Comparison of ENCODE assay signal across 8 cellular contexts in genomic region chr17:21323406-21324111, GRCh38. TPM values are rescaled to one million over a fixed set of nuclear protein-coding genes. Genes with fewer than 3 reads are reported as not detected.
A peak's percentile ranks its signal among the peaks of the same experiment; 100 is the strongest.
DNase-seq lines count a peak whose midpoint lies in the region; FAIRE-seq and TF ChIP-seq lines count a peak whose summit lies in the region.
"Not testable (repeated sequence)": the region's sequence is repeated elsewhere in the genome, so short reads cannot be mapped to it uniquely, and the experiment has no call there.

No MANE protein-coding gene starts in this region.

- intact Hi-C loops in endothelial cell of umbilical vein (cut with micrococcal nuclease), result loop anchor here (1.0 to 5.0 kb wide), 3 partner anchors 39 to 196 kb away; partner anchors contain the start of genes DHRS7B and MAP2K3

- TF ChIP-seq CTCF in WI38 (IDR thresholded peaks at IDR 0.05; ENCODE audit: low read depth, low read length); endothelial cell of umbilical vein (IDR thresholded peaks at IDR 0.05; ENCODE audit: extremely low read depth in 1 of 2, insufficient read depth in 1 of 2, low read depth in 1 of 2, low read length in 2 of 2): not testable (repeated sequence)

- peak overlapping the region; percentile 87 for H3K4me2 ChIP-seq in BLaER1
- peak overlapping the region; percentile 43 for H3K4me2 ChIP-seq in endothelial cell of umbilical vein (ENCODE audit: insufficient read depth, low read length)

- peak overlapping the region; percentile 60 for H3K9ac ChIP-seq in BLaER1
- not testable (repeated sequence) for H3K9ac ChIP-seq in HUES6 (ENCODE audit: low read length); adipocyte (ENCODE audit: low read length); endothelial cell of umbilical vein (replicated peaks; ENCODE audit: extremely low read depth, insufficient read depth, low read length); stomach smooth muscle (ENCODE audit: low read length in 2 of 2)

- not testable (repeated sequence) for H3K4me1 Mint-ChIP-seq in immature natural killer cell

- not testable (repeated sequence) for H3K9me3 Mint-ChIP-seq in immature natural killer cell

- not testable (repeated sequence) for H3K9me3 ChIP-seq in BLaER1; HUES6 (ENCODE audit: control insufficient read depth, insufficient read depth, low read depth, low read length); adipocyte (ENCODE audit: control insufficient read depth, low read length); endothelial cell of umbilical vein (replicated peaks; ENCODE audit: control insufficient read depth, insufficient read depth, low read length); neuron (ENCODE audit: low read length); stomach smooth muscle (ENCODE audit: control insufficient read depth in 2 of 2, low read length in 2 of 2)

- peaks cover 71% of the 10 kb centered on the region for H3K4me1 ChIP-seq in BLaER1
- H3K4me1 ChIP-seq in HUES6 (ENCODE audit: control insufficient read depth, insufficient read depth, low read length); adipocyte (ENCODE audit: control insufficient read depth, insufficient read depth, low read length); endothelial cell of umbilical vein (ENCODE audit: control insufficient read depth, extremely low read depth, insufficient read depth, low read length); neuron (ENCODE audit: insufficient read depth, low read length); stomach smooth muscle (ENCODE audit: control insufficient read depth, insufficient read depth, low read length): not testable (repeated sequence)

- H3K27ac Mint-ChIP-seq in immature natural killer cell, result peak overlapping the region in 1 of 6 donors; percentile 88

- H3K36me3 Mint-ChIP-seq in immature natural killer cell, result not testable (repeated sequence)

- TF ChIP-seq POLR2A in endothelial cell of umbilical vein (IDR thresholded peaks at IDR 0.05; ENCODE audit: low read depth, low read length), result not testable (repeated sequence)

- CTCF ChIA-PET in endothelial cell of umbilical vein (lab: Charles Lee), result not testable (repeated sequence)

- peak overlapping the region; percentile 73 for H2AFZ ChIP-seq in endothelial cell of umbilical vein (ENCODE audit: low read depth, low read length)
- H2AFZ ChIP-seq in neuron (ENCODE audit: low read depth, low read length), result peak overlapping the region; percentile 87

- H3K27ac ChIP-seq in BLaER1, result 0 out of 2 replicates have a peak overlapping the region, but pooled peaks have one; percentile 27
- H3K27ac ChIP-seq in HUES6 (ENCODE audit: low read depth, low read length); endothelial cell of umbilical vein (ENCODE audit: insufficient read depth, low read depth, low read length); stomach smooth muscle (ENCODE audit: low read length): not testable (repeated sequence)

- not testable (repeated sequence) for DNase-seq in adipocyte (ENCODE audit: low read depth); endothelial cell of umbilical vein (ENCODE audit: low read depth, low spot score); immature natural killer cell

- H3K4me3 ChIP-seq in BLaER1 (peak overlapping the region; percentile 67), HUES6 (ENCODE audit: low read depth, low read length) (peak overlapping the region; percentile 78), WI38 (ENCODE audit: low read depth, low read length) (peak overlapping the region; percentile 54), adipocyte (ENCODE audit: low read length) (peak overlapping the region; percentile 83), endothelial cell of umbilical vein (replicated peaks in 1 of 3; ENCODE audit: insufficient read depth in 1 of 3, low read depth in 1 of 3, low read length in 3 of 3) (peak overlapping the region in 1 of 3 experiments; percentile 5), stomach smooth muscle (ENCODE audit: low read length in 2 of 2) (peak overlapping the region; percentile 79 to 81)
- H3K4me3 ChIP-seq in neuron (ENCODE audit: low read length), result not testable (repeated sequence)

- H3K27me3 ChIP-seq in BLaER1 (peaks cover 15% of the 10 kb centered on the region; the same call in 1 of the 2 replicates), HUES6 (ENCODE audit: control insufficient read depth, insufficient read depth, low read length) (peaks cover 36% of the 10 kb centered on the region), endothelial cell of umbilical vein (ENCODE audit: control insufficient read depth in 2 of 2, insufficient read depth in 2 of 2, low read length in 2 of 2) (peaks cover 10 to 11% of the 10 kb centered on the region in 2 experiments)
- not testable (repeated sequence) for H3K27me3 ChIP-seq in adipocyte (replicated peaks; ENCODE audit: control insufficient read depth, insufficient read depth, low read length); neuron (ENCODE audit: insufficient read depth, low read length); stomach smooth muscle (ENCODE audit: control insufficient read depth in 1 of 2, insufficient read depth in 2 of 2, low read length in 2 of 2)

- FAIRE-seq in endothelial cell of umbilical vein (lab: Jason Lieb, UNC), result not testable (repeated sequence)

- H3K9me1 ChIP-seq in endothelial cell of umbilical vein (replicated peaks; ENCODE audit: control insufficient read depth, extremely low read depth, insufficient read depth, low read length), result not testable (repeated sequence)

- not testable (repeated sequence) for H3K27me3 Mint-ChIP-seq in immature natural killer cell (ENCODE audit: low read depth in 3 of 3)

- not testable (repeated sequence) for BruUV-seq in endothelial cell of umbilical vein (replicated peaks; lab: Mats Ljungman, UMichigan)

- H3K79me2 ChIP-seq in endothelial cell of umbilical vein (ENCODE audit: control insufficient read depth, insufficient read depth, low read length), result not testable (repeated sequence)

- not testable (repeated sequence) for H3K36me3 ChIP-seq in BLaER1; HUES6 (ENCODE audit: control insufficient read depth, insufficient read depth, low read length); adipocyte (ENCODE audit: control insufficient read depth, insufficient read depth, low read length, severe bottlenecking); endothelial cell of umbilical vein (ENCODE audit: control insufficient read depth in 2 of 2, extremely low read depth in 1 of 2, insufficient read depth in 2 of 2, low read length in 2 of 2); neuron (ENCODE audit: insufficient read depth, low read length); stomach smooth muscle (ENCODE audit: control insufficient read depth in 2 of 2, insufficient read depth in 2 of 2, low read length in 2 of 2)

- not testable (repeated sequence) for H4K20me1 ChIP-seq in BLaER1; endothelial cell of umbilical vein (replicated peaks; ENCODE audit: control insufficient read depth, extremely low read depth, insufficient read depth, low read length)

- H3K4me3 Mint-ChIP-seq in immature natural killer cell, result peak overlapping the region; percentile 88 to 97 (median 90)

- dilution Hi-C loops in endothelial cell of umbilical vein (cut with MboI; ENCODE audit: extremely low pct_ligation_motif_present, low sequenced_read_pairs), result not testable (repeated sequence)

- POLR2A ChIA-PET in endothelial cell of umbilical vein (lab: Charles Lee), result not testable (repeated sequence)

RNA-seq across cellular contexts. Expression of gene MAP2K3, which starts 39.0 kb away (rescaled TPM):
- 33.2 and 36.3 TPM in 2 replicates for total RNA-seq in endothelial cell of umbilical vein
- 13.5 and 15.3 TPM in 2 replicates for polyA plus RNA-seq in endothelial cell of umbilical vein
- 18.8 and 18.9 TPM in 2 replicates for polyA plus RNA-seq in endothelial cell of umbilical vein (2011; cell fraction: cytosol; rRNA removed)
- polyA plus RNA-seq in endothelial cell of umbilical vein (2011; cell fraction: nucleus; rRNA removed), result 17.6 and 18.2 TPM in 2 replicates
- 34.8 and 38.0 TPM in 2 replicates for polyA plus RNA-seq in endothelial cell of umbilical vein (2012)
- polyA minus RNA-seq in endothelial cell of umbilical vein, result 9.7 and 9.8 TPM in 2 replicates
- polyA minus RNA-seq in endothelial cell of umbilical vein (2011; cell fraction: cytosol; rRNA and poly(A)+ RNA removed), result 15.7 TPM
- polyA minus RNA-seq in endothelial cell of umbilical vein (2011; cell fraction: nucleus; rRNA and poly(A)+ RNA removed), result 9.1 and 15.9 TPM in 2 replicates
- polyA plus RNA-seq in immature natural killer cell, result 100 to 1,000 TPM in 1 of 3 donors, 10 to 100 TPM in 2; 66.6 to 136 (median 93.9) TPM

RNA-seq across cellular contexts. Expression of gene KCNJ12, which starts 52.6 kb away (rescaled TPM):
- 0.44 and 0.51 TPM in 2 replicates for total RNA-seq in endothelial cell of umbilical vein
- polyA plus RNA-seq in endothelial cell of umbilical vein, result 0.19 and 0.21 TPM in 2 replicates
- 0.09 and 0.11 TPM in 2 replicates for polyA plus RNA-seq in endothelial cell of umbilical vein (2011; cell fraction: cytosol; rRNA removed)
- polyA plus RNA-seq in endothelial cell of umbilical vein (2011; cell fraction: nucleus; rRNA removed), result 0.10 and 0.14 TPM in 2 replicates
- polyA plus RNA-seq in endothelial cell of umbilical vein (2012), result 1.6 and 3.1 TPM in 2 replicates
- 0.38 and 0.41 TPM in 2 replicates for polyA minus RNA-seq in endothelial cell of umbilical vein
- polyA minus RNA-seq in endothelial cell of umbilical vein (2011; cell fraction: cytosol; rRNA and poly(A)+ RNA removed), result 4.8 TPM
- polyA minus RNA-seq in endothelial cell of umbilical vein (2011; cell fraction: nucleus; rRNA and poly(A)+ RNA removed), result 0.10 and 0.29 TPM in 2 replicates
- polyA plus RNA-seq in immature natural killer cell, result not detected
